In genomic region chr9:123267481-123268239, GRCh38 we compare ENCODE assay signal across 8 cellular contexts. TPM values are rescaled to one million over a fixed set of nuclear protein-coding genes. Genes with fewer than 3 reads are reported as not detected.
DNase-seq lines count a peak whose midpoint lies in the region; ATAC-seq and TF ChIP-seq lines count a peak whose summit lies in the region.

No MANE protein-coding gene starts in this region.

- no peaks in the 10 kb centered on the region for H3K9me3 Mint-ChIP-seq in activated T-cell treated with anti-CD3 and anti-CD28 coated beads, Interleukin-2, amount 50 U/mL, for 4 hours

- peak; percentile 8 for DNase-seq in activated T-cell treated with anti-CD3 and anti-CD28 coated beads, Interleukin-2, amount 50 U/mL, for 4 hours
- DNase-seq in left ventricle myocardium inferior (no peak), gastrocnemius medialis (peak in 1 of 2 donors; percentile 5), NCI-H187 treated with DMSO at 0.1 percent for 48 hours (lab: John Stamatoyannopoulos, UW) (no peak), RKO (ENCODE audit: low spot score) (no peak)
- no peak for DNase-seq in central memory CD4-positive, alpha-beta T cell

- H3K9me3 ChIP-seq in left ventricle myocardium inferior (replicated peaks) (no peaks in the 10 kb centered on the region), gastrocnemius medialis (no peaks in the 10 kb centered on the region)

- ATAC-seq in GM18907 (IDR thresholded peaks at IDR 0.05; ENCODE audit: unreplicated experiment): peak; percentile 1
- peak; percentile 7 for ATAC-seq in HG03432 (IDR thresholded peaks at IDR 0.05; ENCODE audit: unreplicated experiment)
- peak in 1 of 2 donors; percentile 1 for ATAC-seq in activated T-cell treated with anti-CD3 and anti-CD28 coated beads, Interleukin-2, amount 50 U/mL, for 4 hours
- ATAC-seq in gastrocnemius medialis: no peak

- H3K4me1 Mint-ChIP-seq in activated T-cell treated with anti-CD3 and anti-CD28 coated beads, Interleukin-2, amount 50 U/mL, for 4 hours (ENCODE audit: low read depth): peaks cover 33% of the 10 kb centered on the region

- in situ Hi-C loops in gastrocnemius medialis (cut with MboI; ENCODE audit: low sequenced_read_pairs in 4 of 4): no loop called here

- intact Hi-C loops in left ventricle myocardium inferior (cut with micrococcal nuclease): no loop called here
- intact Hi-C loops in gastrocnemius medialis (cut with DNase I; ENCODE audit: low total_unique reads): loop anchor here (5.0 to 10.0 kb wide), 2 partner anchors 85 to 657 kb away; no protein-coding TSS in a partner anchor

- H3K36me3 Mint-ChIP-seq in activated T-cell treated with anti-CD3 and anti-CD28 coated beads, Interleukin-2, amount 50 U/mL, for 4 hours (ENCODE audit: insufficient read depth): no peaks in the 10 kb centered on the region

- H3K27me3 ChIP-seq in left ventricle myocardium inferior (ENCODE audit: low read depth): no peaks in the 10 kb centered on the region
- no peaks in the 10 kb centered on the region for H3K27me3 ChIP-seq in gastrocnemius medialis

- H3K4me3 Mint-ChIP-seq in activated T-cell treated with anti-CD3 and anti-CD28 coated beads, Interleukin-2, amount 50 U/mL, for 4 hours: peak overlapping the region; percentile 75

- no peaks in the 10 kb centered on the region for H3K36me3 ChIP-seq in left ventricle myocardium inferior
- H3K36me3 ChIP-seq in gastrocnemius medialis: no peaks in the 10 kb centered on the region

- H3K4me1 ChIP-seq in left ventricle myocardium inferior: peaks cover 18% of the 10 kb centered on the region
- no peaks in the 10 kb centered on the region for H3K4me1 ChIP-seq in gastrocnemius medialis

- H3K27me3 Mint-ChIP-seq in activated T-cell treated with anti-CD3 and anti-CD28 coated beads, Interleukin-2, amount 50 U/mL, for 4 hours (ENCODE audit: low read depth): no peaks in the 10 kb centered on the region

- H3K27ac ChIP-seq in left ventricle myocardium inferior (replicated peaks) (peak overlapping the region; percentile 88), gastrocnemius medialis (peak overlapping the region; percentile 39 to 77 (median 70))

- H3K4me3 ChIP-seq in left ventricle myocardium inferior (peak overlapping the region; percentile 94), gastrocnemius medialis (peak overlapping the region; percentile 64 to 82 (median 73))

- no peak for TF ChIP-seq POLR2A in gastrocnemius medialis (IDR thresholded peaks at IDR 0.05)

- TF ChIP-seq CTCF in left ventricle myocardium inferior (IDR thresholded peaks at IDR 0.05; ENCODE audit: borderline replicate concordance): no peak
- TF ChIP-seq CTCF in gastrocnemius medialis (IDR thresholded peaks at IDR 0.05 in 4 of 5, conservative IDR thresholded peaks at IDR 0.05 in 1 of 5): no peak

RNA-seq across cellular contexts. Expression of gene STRBP, which starts 0.7 kb away (rescaled TPM):
- 10 to 100 TPM; 26.7 to 36.7 (median 35.1) TPM for total RNA-seq in activated T-cell treated with anti-CD3 and anti-CD28 coated beads, Interleukin-2, amount 50 U/mL, for 4 hours
- total RNA-seq in left ventricle myocardium inferior (26.4 TPM), gastrocnemius medialis (10 to 100 TPM in 2 of 4 donors, 1 to 10 TPM in 2; 5.0 to 25.0 (median 13.2) TPM)

Comparison
In these comparisons a context has a peak if more than half of its experiments do, and no peak if none do; other contexts are left out.
1. ATAC-seq: peak in GM18907 (single experiment) and HG03432 (single experiment); none in gastrocnemius medialis (0 of 2).